8 cellular contexts compared by ENCODE assay signal in the genomic region with DNA sequence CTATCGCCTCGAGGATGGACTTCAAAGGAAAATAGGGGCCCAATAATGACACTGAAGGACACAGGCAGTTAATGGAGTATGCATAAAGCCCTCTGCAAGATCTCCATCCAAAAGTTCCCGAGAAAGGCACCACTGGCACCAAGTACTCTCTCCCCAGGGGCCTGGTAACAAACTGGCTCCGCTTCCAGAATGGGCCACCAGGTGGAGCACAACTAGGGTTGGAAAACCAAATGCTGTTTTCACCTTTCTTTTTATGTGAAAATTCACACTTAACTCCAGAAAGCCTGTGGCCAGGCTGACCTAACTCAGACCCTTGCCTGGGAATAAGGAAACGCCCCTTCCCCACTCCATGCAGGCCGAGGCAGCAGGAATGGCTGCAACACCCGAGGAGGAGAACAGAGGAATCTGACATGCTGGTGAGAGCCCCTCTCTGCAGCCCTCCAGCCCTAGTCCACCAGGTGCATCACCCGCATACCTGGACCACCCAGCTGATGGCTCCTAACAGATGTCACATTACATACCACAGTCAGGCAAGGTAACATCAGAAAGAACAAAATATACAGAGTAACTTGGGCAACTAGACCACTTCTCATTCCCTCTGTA. TPM values are rescaled to one million over a fixed set of nuclear protein-coding genes. Genes with fewer than 3 reads are reported as not detected.
DNase-seq lines count a peak whose midpoint lies in the region; ATAC-seq, FAIRE-seq and TF ChIP-seq lines count a peak whose summit lies in the region.

No MANE protein-coding gene starts in this region.

- H3K27ac ChIP-seq in pancreas (no peak overlapping the region), upper lobe of right lung (no peak overlapping the region)

- no peaks in the 10 kb centered on the region for H3K27me3 Mint-ChIP-seq in activated T-helper 2 cell treated with anti-CD3 and anti-CD28 coated beads, Interferon-gamma antibody, Interleukin-2, Interleukin-4, amounts not matched to agents 10 μg/mL and 5 μg/mL and 100 μg/mL, durations not matched to agents 14 hours and 24 hours and 36 hours (ENCODE audit: low read depth)

- H3K4me3 Mint-ChIP-seq in activated T-helper 2 cell treated with anti-CD3 and anti-CD28 coated beads, Interferon-gamma antibody, Interleukin-2, Interleukin-4, amounts not matched to agents 10 μg/mL and 5 μg/mL and 100 μg/mL, durations not matched to agents 14 hours and 24 hours and 36 hours (ENCODE audit: low read depth) = no peak overlapping the region

- H3K4me1 ChIP-seq in pancreas (no peaks in the 10 kb centered on the region), upper lobe of right lung (no peaks in the 10 kb centered on the region)

- DNase-seq in AG20443 (ENCODE audit: low spot score) (peak; percentile 85), H54 (ENCODE audit: insufficient read length, low spot score) (peak; percentile 74), RKO (ENCODE audit: low spot score) (peak; percentile 70), frontal cortex (ENCODE audit: low spot score in 2 of 2) (peak; percentile 41 to 65), pancreas (peak in 5 of 6 donors; percentile 32 to 89 (median 60)), upper lobe of right lung (no peak), putamen (ENCODE audit: low spot score) (no peak)
- DNase-seq in activated T-helper 2 cell treated with anti-CD3 and anti-CD28 coated beads, Interferon-gamma antibody, Interleukin-2, Interleukin-4, amounts not matched to agents 10 μg/mL and 5 μg/mL and 100 μg/mL, durations not matched to agents 14 hours and 24 hours and 36 hours (ENCODE audit: low spot score) = peak; percentile 50

- intact Hi-C loops in activated T-helper 2 cell treated with anti-CD3 and anti-CD28 coated beads, Interferon-gamma antibody, Interleukin-2, Interleukin-4, amounts not matched to agents 10 μg/mL and 5 μg/mL and 100 μg/mL, durations not matched to agents 14 hours and 24 hours and 36 hours (cut with micrococcal nuclease) = loop anchor here (10.0 kb wide), 1 partner anchor 60 kb away; no protein-coding TSS in a partner anchor
- intact Hi-C loops in pancreas (cut with DNase I) (loop anchor here in 1 of 3 donors (5.0 kb wide), 1 partner anchor 258 kb away; no protein-coding TSS in a partner anchor), upper lobe of right lung (cut with DNase I) (no loop called here)

- peak in 3 of 4 donors; percentile 76 to 86 (median 84) for ATAC-seq in pancreas
- peak; percentile 79 for ATAC-seq in upper lobe of right lung

- 31 to 34% methylated on average over 8 of the region's 8 CpGs for WGBS in pancreas, 2 donors

- H3K36me3 ChIP-seq in pancreas (no peaks in the 10 kb centered on the region), upper lobe of right lung (no peaks in the 10 kb centered on the region)

- FAIRE-seq in H54 (lab: Jason Lieb, UNC) = no peak
- no peak for FAIRE-seq in frontal cortex (lab: Jason Lieb, UNC)
- FAIRE-seq in pancreas (lab: Jason Lieb, UNC) = no peak

- no peak for TF ChIP-seq POLR2A in H54 (IDR thresholded peaks at IDR 0.05; ENCODE audit: low read depth, low read length)

- H3K27ac Mint-ChIP-seq in activated T-helper 2 cell treated with anti-CD3 and anti-CD28 coated beads, Interferon-gamma antibody, Interleukin-2, Interleukin-4, amounts not matched to agents 10 μg/mL and 5 μg/mL and 100 μg/mL, durations not matched to agents 14 hours and 24 hours and 36 hours = no peak overlapping the region

- H3K4me3 ChIP-seq in pancreas (no peak overlapping the region), upper lobe of right lung (no peak overlapping the region)

- H3K36me3 Mint-ChIP-seq in activated T-helper 2 cell treated with anti-CD3 and anti-CD28 coated beads, Interferon-gamma antibody, Interleukin-2, Interleukin-4, amounts not matched to agents 10 μg/mL and 5 μg/mL and 100 μg/mL, durations not matched to agents 14 hours and 24 hours and 36 hours (ENCODE audit: low read depth) = peaks cover 26% of the 10 kb centered on the region

- no peaks in the 10 kb centered on the region for H3K4me1 Mint-ChIP-seq in activated T-helper 2 cell treated with anti-CD3 and anti-CD28 coated beads, Interferon-gamma antibody, Interleukin-2, Interleukin-4, amounts not matched to agents 10 μg/mL and 5 μg/mL and 100 μg/mL, durations not matched to agents 14 hours and 24 hours and 36 hours (ENCODE audit: low read depth)

- H3K9me3 ChIP-seq in pancreas (no peaks in the 10 kb centered on the region), upper lobe of right lung (no peaks in the 10 kb centered on the region)

- H3K9me3 Mint-ChIP-seq in activated T-helper 2 cell treated with anti-CD3 and anti-CD28 coated beads, Interferon-gamma antibody, Interleukin-2, Interleukin-4, amounts not matched to agents 10 μg/mL and 5 μg/mL and 100 μg/mL, durations not matched to agents 14 hours and 24 hours and 36 hours = no peaks in the 10 kb centered on the region

- TF ChIP-seq CTCF in pancreas (IDR thresholded peaks at IDR 0.05) (peak; percentile 69 to 80 (median 74)), upper lobe of right lung (IDR thresholded peaks at IDR 0.05) (peak; percentile 85)

- H3K27me3 ChIP-seq in pancreas (no peaks in the 10 kb centered on the region), upper lobe of right lung (no peaks in the 10 kb centered on the region)

RNA-seq across cellular contexts. Expression of a gene that starts 42.8 kb away (rescaled TPM):
- total RNA-seq in activated T-helper 2 cell treated with anti-CD3 and anti-CD28 coated beads, Interferon-gamma antibody, Interleukin-2, Interleukin-4, amounts not matched to agents 10 μg/mL and 5 μg/mL and 100 μg/mL, durations not matched to agents 14 hours and 24 hours and 36 hours = 44.2 and 44.4 TPM in 2 replicates
- total RNA-seq in frontal cortex (157 TPM), pancreas (10 to 100 TPM; 11.6 to 20.1 (median 13.4) TPM), upper lobe of right lung (26.5 TPM)
- 1 to 10 TPM; 3.8 to 4.0 TPM for polyA plus RNA-seq in pancreas

Comparison
In these comparisons a context has a peak if more than half of its experiments do, and no peak if none do; other contexts are left out.
1. DNase-seq: peak in AG20443 (single experiment), H54 (single experiment), RKO (single experiment), activated T-helper 2 cell treated with anti-CD3 and anti-CD28 coated beads, Interferon-gamma antibody, Interleukin-2, Interleukin-4, amounts not matched to agents 10 μg/mL and 5 μg/mL and 100 μg/mL, durations not matched to agents 14 hours and 24 hours and 36 hours (single experiment), frontal cortex (2 of 2) and pancreas (5 of 6); none in upper lobe of right lung (single experiment) and putamen (single experiment).